Comparison of ENCODE assay signal across 1 cellular context in genomic region chr12:53217049-53217929, GRCh38.
TF ChIP-seq lines count a peak whose summit lies in the region.

No MANE protein-coding gene starts in this region.

TF ChIP-seq in GM23338, 12 proteins besides CTCF, POLR2A, EP300 and RAD21 (continued from another document):
- TF ChIP-seq, protein P1, sequence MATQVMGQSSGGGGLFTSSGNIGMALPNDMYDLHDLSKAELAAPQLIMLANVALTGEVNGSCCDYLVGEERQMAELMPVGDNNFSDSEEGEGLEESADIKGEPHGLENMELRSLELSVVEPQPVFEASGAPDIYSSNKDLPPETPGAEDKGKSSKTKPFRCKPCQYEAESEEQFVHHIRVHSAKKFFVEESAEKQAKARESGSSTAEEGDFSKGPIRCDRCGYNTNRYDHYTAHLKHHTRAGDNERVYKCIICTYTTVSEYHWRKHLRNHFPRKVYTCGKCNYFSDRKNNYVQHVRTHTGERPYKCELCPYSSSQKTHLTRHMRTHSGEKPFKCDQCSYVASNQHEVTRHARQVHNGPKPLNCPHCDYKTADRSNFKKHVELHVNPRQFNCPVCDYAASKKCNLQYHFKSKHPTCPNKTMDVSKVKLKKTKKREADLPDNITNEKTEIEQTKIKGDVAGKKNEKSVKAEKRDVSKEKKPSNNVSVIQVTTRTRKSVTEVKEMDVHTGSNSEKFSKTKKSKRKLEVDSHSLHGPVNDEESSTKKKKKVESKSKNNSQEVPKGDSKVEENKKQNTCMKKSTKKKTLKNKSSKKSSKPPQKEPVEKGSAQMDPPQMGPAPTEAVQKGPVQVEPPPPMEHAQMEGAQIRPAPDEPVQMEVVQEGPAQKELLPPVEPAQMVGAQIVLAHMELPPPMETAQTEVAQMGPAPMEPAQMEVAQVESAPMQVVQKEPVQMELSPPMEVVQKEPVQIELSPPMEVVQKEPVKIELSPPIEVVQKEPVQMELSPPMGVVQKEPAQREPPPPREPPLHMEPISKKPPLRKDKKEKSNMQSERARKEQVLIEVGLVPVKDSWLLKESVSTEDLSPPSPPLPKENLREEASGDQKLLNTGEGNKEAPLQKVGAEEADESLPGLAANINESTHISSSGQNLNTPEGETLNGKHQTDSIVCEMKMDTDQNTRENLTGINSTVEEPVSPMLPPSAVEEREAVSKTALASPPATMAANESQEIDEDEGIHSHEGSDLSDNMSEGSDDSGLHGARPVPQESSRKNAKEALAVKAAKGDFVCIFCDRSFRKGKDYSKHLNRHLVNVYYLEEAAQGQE (IDR thresholded peaks at IDR 0.05; ENCODE audit: unreplicated experiment) = no peak
- TF ChIP-seq EZH2phosphoT487 (IDR thresholded peaks at IDR 0.05; ENCODE audit: unreplicated experiment) = no peak
